Comparison of ENCODE assay signal across 1 cellular context in genomic region chr3:156259896-156260788, GRCh38.
TF ChIP-seq lines count a peak whose summit lies in the region.

No MANE protein-coding gene starts in this region.

TF ChIP-seq in H1, 55 proteins besides CTCF, POLR2A, EP300 and RAD21:
- TF ChIP-seq JUN (IDR thresholded peaks at IDR 0.05; ENCODE audit: low read depth, low read length) (no peak), SP4 (IDR thresholded peaks at IDR 0.05; ENCODE audit: low read length) (no peak), RFX5 (IDR thresholded peaks at IDR 0.05; ENCODE audit: borderline replicate concordance, low read depth, low read length) (no peak), USF2 (IDR thresholded peaks at IDR 0.05; ENCODE audit: low read length) (no peak), SRF (IDR thresholded peaks at IDR 0.05; ENCODE audit: low read depth, low read length) (no peak), SP1 (IDR thresholded peaks at IDR 0.05; ENCODE audit: low read depth, low read length) (no peak), PHF8 (conservative IDR thresholded peaks at IDR 0.05; ENCODE audit: low read depth, low read length) (no peak), EGR1 (IDR thresholded peaks at IDR 0.05; ENCODE audit: borderline replicate concordance, low read depth, low read length) (no peak), CBX5 (IDR thresholded peaks at IDR 0.05; ENCODE audit: low read depth, low read length) (no peak), CREB1 (IDR thresholded peaks at IDR 0.05) (no peak), BRCA1 (IDR thresholded peaks at IDR 0.05; ENCODE audit: low read depth, low read length) (no peak)
